9 cellular contexts compared by ENCODE assay signal in genomic region chr2:131495506-131495905, GRCh38. TPM values are rescaled to one million over a fixed set of nuclear protein-coding genes. Genes with fewer than 3 reads are reported as not detected.
DNase-seq lines count a peak whose midpoint lies in the region; ATAC-seq and TF ChIP-seq lines count a peak whose summit lies in the region.
"Not testable (repeated sequence)": the region's sequence is repeated elsewhere in the genome, so short reads cannot be mapped to it uniquely, and the experiment has no call there.
"Had no signal": no experiment of that assay in that cellular context is flagged by ENCODE, and none has a peak within 500 bp of the region (broad histone marks: within the 10 kb centered on the region; RNA-seq: fewer than 3 reads in every experiment).

No MANE protein-coding gene starts in this region.

- peaks cover 44% of the 10 kb centered on the region for H3K36me3 Mint-ChIP-seq in Caco-2 (ENCODE audit: insufficient read depth, unreplicated experiment)
- H3K36me3 Mint-ChIP-seq in activated CD4-positive, alpha-beta T cell treated with anti-CD3 and anti-CD28 coated beads for 36 hours (ENCODE audit: low read depth): peaks cover 30% of the 10 kb centered on the region
- H3K36me3 Mint-ChIP-seq in activated T-cell treated with anti-CD3 and anti-CD28 coated beads, Interleukin-2, amount 50 U/mL, for 4 hours (ENCODE audit: insufficient read depth): peaks cover 16% of the 10 kb centered on the region
- peaks cover 16% of the 10 kb centered on the region for H3K36me3 Mint-ChIP-seq in activated naive CD8-positive, alpha-beta T cell treated with anti-CD3 and anti-CD28 coated beads, Interleukin-2, amount 10 ng/mL, durations not matched to agents 7 days and 5 days
- not testable (repeated sequence) for H3K36me3 Mint-ChIP-seq in immature natural killer cell; nephron progenitor cell (ENCODE audit: low read depth); type B pancreatic cell

- intact Hi-C loops in Caco-2 (cut with micrococcal nuclease; ENCODE audit: unreplicated experiment): loop anchor here (10.0 kb wide), 1 partner anchor 919 kb away; the partner anchor contains the start of gene GPR39
- intact Hi-C loops in activated CD4-positive, alpha-beta T cell treated with anti-CD3 and anti-CD28 coated beads for 36 hours (cut with DNase I, micrococcal nuclease): loop anchor here in 1 of 2 experiments (10.0 kb wide), 1 partner anchor 1121 kb away; no protein-coding TSS in a partner anchor

- H3K79me2 ChIP-seq in OCI-LY1 (ENCODE audit: insufficient read depth, low read length): peaks cover 45% of the 10 kb centered on the region

- POLR2A ChIA-PET in Caco-2 (lab: Charles Lee); activated naive CD8-positive, alpha-beta T cell treated with anti-CD3 and anti-CD28 coated beads, Interleukin-2, amount 10 ng/mL, durations not matched to agents 7 days and 5 days (lab: Charles Lee): not testable (repeated sequence)
- POLR2A ChIA-PET in activated CD4-positive, alpha-beta T cell treated with anti-CD3 and anti-CD28 coated beads for 36 hours (lab: Charles Lee): interaction anchor here (0.6 kb wide), 1 partner anchor 391 kb away, joined by 4 read pairs; no protein-coding TSS in a partner anchor

- H3K27ac Mint-ChIP-seq in Caco-2 (ENCODE audit: unreplicated experiment); activated naive CD8-positive, alpha-beta T cell treated with anti-CD3 and anti-CD28 coated beads, Interleukin-2, amount 10 ng/mL, durations not matched to agents 7 days and 5 days; nephron progenitor cell; type B pancreatic cell: not testable (repeated sequence)
- peak overlapping the region; percentile 47 for H3K27ac Mint-ChIP-seq in activated CD4-positive, alpha-beta T cell treated with anti-CD3 and anti-CD28 coated beads for 36 hours
- peak overlapping the region in 2 of 6 donors; percentile 9 to 28 for H3K27ac Mint-ChIP-seq in immature natural killer cell

- not testable (repeated sequence) for H3K9me3 Mint-ChIP-seq in Caco-2 (ENCODE audit: unreplicated experiment); activated CD4-positive, alpha-beta T cell treated with anti-CD3 and anti-CD28 coated beads for 36 hours (ENCODE audit: low read depth); activated T-cell treated with anti-CD3 and anti-CD28 coated beads, Interleukin-2, amount 50 U/mL, for 4 hours; activated naive CD8-positive, alpha-beta T cell treated with anti-CD3 and anti-CD28 coated beads, Interleukin-2, amount 10 ng/mL, durations not matched to agents 7 days and 5 days; immature natural killer cell; nephron progenitor cell; type B pancreatic cell

- peak overlapping the region; percentile 96; the same call in 1 of the 2 replicates for H3K4me2 ChIP-seq in OCI-LY1 (ENCODE audit: low read length)

- not testable (repeated sequence) for H3K36me3 ChIP-seq in Caco-2 (ENCODE audit: control insufficient read depth, insufficient read depth, low read length)
- H3K36me3 ChIP-seq in OCI-LY1 (ENCODE audit: insufficient read depth, low read length): peaks cover 29% of the 10 kb centered on the region

- not testable (repeated sequence) for H3K9ac ChIP-seq in OCI-LY1 (ENCODE audit: low read length)

- not testable (repeated sequence) for H4K20me1 ChIP-seq in OCI-LY1 (ENCODE audit: insufficient read depth, low read length)

- BruUV-seq in Caco-2 (replicated peaks; lab: Mats Ljungman, UMichigan): TSS peak; percentile 2

- ATAC-seq in activated CD4-positive, alpha-beta T cell treated with anti-CD3 and anti-CD28 coated beads for 36 hours; activated T-cell treated with anti-CD3 and anti-CD28 coated beads, Interleukin-2, amount 50 U/mL, for 4 hours; activated naive CD8-positive, alpha-beta T cell treated with anti-CD3 and anti-CD28 coated beads, Interleukin-2, amount 10 ng/mL, durations not matched to agents 7 days and 5 days (ENCODE audit: low read depth): not testable (repeated sequence)

- not testable (repeated sequence) for H2AFZ ChIP-seq in OCI-LY1 (ENCODE audit: low read length)

- not testable (repeated sequence) for H3K9me2 ChIP-seq in OCI-LY1 (ENCODE audit: low read depth, low read length)

- not testable (repeated sequence) for H3K4me1 Mint-ChIP-seq in Caco-2 (ENCODE audit: low read depth, unreplicated experiment); type B pancreatic cell (ENCODE audit: unreplicated experiment)
- H3K4me1 Mint-ChIP-seq in activated CD4-positive, alpha-beta T cell treated with anti-CD3 and anti-CD28 coated beads for 36 hours: peaks cover 43% of the 10 kb centered on the region
- H3K4me1 Mint-ChIP-seq in activated T-cell treated with anti-CD3 and anti-CD28 coated beads, Interleukin-2, amount 50 U/mL, for 4 hours (ENCODE audit: low read depth): peaks cover 19% of the 10 kb centered on the region
- peaks cover 30% of the 10 kb centered on the region for H3K4me1 Mint-ChIP-seq in activated naive CD8-positive, alpha-beta T cell treated with anti-CD3 and anti-CD28 coated beads, Interleukin-2, amount 10 ng/mL, durations not matched to agents 7 days and 5 days
- H3K4me1 Mint-ChIP-seq in immature natural killer cell: peaks cover 34 to 35% of the 10 kb centered on the region in 2 donors
- H3K4me1 Mint-ChIP-seq in nephron progenitor cell: peaks cover 23% of the 10 kb centered on the region

- H3F3A ChIP-seq in OCI-LY1 (ENCODE audit: insufficient read depth, low read length): not testable (repeated sequence)

- TF ChIP-seq CTCF in Caco-2 (IDR thresholded peaks at IDR 0.05; ENCODE audit: insufficient read depth in 1 of 2, low read depth in 1 of 2, low read length in 1 of 2, severe bottlenecking in 1 of 2, unreplicated experiment in 1 of 2); OCI-LY1 (IDR thresholded peaks at IDR 0.05; ENCODE audit: low read length); nephron progenitor cell (IDR thresholded peaks at IDR 0.05); type B pancreatic cell (conservative IDR thresholded peaks at IDR 0.05): not testable (repeated sequence)

- peak overlapping the region; percentile 11 for H3K4me3 Mint-ChIP-seq in Caco-2 (ENCODE audit: unreplicated experiment)
- peak overlapping the region; percentile 25 for H3K4me3 Mint-ChIP-seq in activated CD4-positive, alpha-beta T cell treated with anti-CD3 and anti-CD28 coated beads for 36 hours
- H3K4me3 Mint-ChIP-seq in activated T-cell treated with anti-CD3 and anti-CD28 coated beads, Interleukin-2, amount 50 U/mL, for 4 hours: peak overlapping the region; percentile 35
- peak overlapping the region; percentile 22 for H3K4me3 Mint-ChIP-seq in activated naive CD8-positive, alpha-beta T cell treated with anti-CD3 and anti-CD28 coated beads, Interleukin-2, amount 10 ng/mL, durations not matched to agents 7 days and 5 days
- H3K4me3 Mint-ChIP-seq in immature natural killer cell: peak overlapping the region; percentile 23 to 53 (median 44)
- H3K4me3 Mint-ChIP-seq in nephron progenitor cell: peak overlapping the region; percentile 54
- peak overlapping the region; percentile 61 for H3K4me3 Mint-ChIP-seq in type B pancreatic cell

- H3K9me3 ChIP-seq in Caco-2; OCI-LY1 (ENCODE audit: low read length): not testable (repeated sequence)

- not testable (repeated sequence) for H3K27me3 ChIP-seq in Caco-2 (replicated peaks; ENCODE audit: control insufficient read depth, insufficient read depth, low read length); OCI-LY1 (ENCODE audit: insufficient read depth, low read length)

- H3K27ac ChIP-seq in OCI-LY1 (ENCODE audit: low read depth, low read length, poor library complexity, severe bottlenecking): not testable (repeated sequence)

- not testable (repeated sequence) for H3K27me3 Mint-ChIP-seq in Caco-2 (ENCODE audit: insufficient read depth, unreplicated experiment); activated CD4-positive, alpha-beta T cell treated with anti-CD3 and anti-CD28 coated beads for 36 hours; activated T-cell treated with anti-CD3 and anti-CD28 coated beads, Interleukin-2, amount 50 U/mL, for 4 hours (ENCODE audit: low read depth); activated naive CD8-positive, alpha-beta T cell treated with anti-CD3 and anti-CD28 coated beads, Interleukin-2, amount 10 ng/mL, durations not matched to agents 7 days and 5 days; nephron progenitor cell (ENCODE audit: low read depth, poor library complexity); type B pancreatic cell
- H3K27me3 Mint-ChIP-seq in immature natural killer cell (ENCODE audit: low read depth in 3 of 3): peaks cover 6 to 13% (median 6%) of the 10 kb centered on the region in 3 donors

- not testable (repeated sequence) for H3K4me1 ChIP-seq in Caco-2
- H3K4me1 ChIP-seq in OCI-LY1 (ENCODE audit: insufficient read depth, low read length, severe bottlenecking): peaks cover 26% of the 10 kb centered on the region

- DNase-seq in Caco-2; activated CD4-positive, alpha-beta T cell treated with anti-CD3 and anti-CD28 coated beads for 36 hours; activated T-cell treated with anti-CD3 and anti-CD28 coated beads, Interleukin-2, amount 50 U/mL, for 4 hours; activated naive CD8-positive, alpha-beta T cell treated with anti-CD3 and anti-CD28 coated beads, Interleukin-2, amount 10 ng/mL, durations not matched to agents 7 days and 5 days; immature natural killer cell; nephron progenitor cell; type B pancreatic cell (ENCODE audit: extremely low spot score, unreplicated experiment): not testable (repeated sequence)

- H3K4me3 ChIP-seq in Caco-2 (ENCODE audit: low read depth, low read length); OCI-LY1 (ENCODE audit: low read depth, low read length, poor library complexity, severe bottlenecking): not testable (repeated sequence)

- CTCF ChIA-PET in Caco-2 (lab: Charles Lee): interaction anchor here (0.7 kb wide), 1 partner anchor 177 kb away, joined by 4 read pairs; no protein-coding TSS in a partner anchor
- CTCF ChIA-PET in activated CD4-positive, alpha-beta T cell treated with anti-CD3 and anti-CD28 coated beads for 36 hours (lab: Charles Lee): not testable (repeated sequence)

RNA-seq across cellular contexts. Expression of gene MZT2A, which starts 3.3 kb away (rescaled TPM):
- total RNA-seq in Caco-2 (2022) (275 and 285 TPM in 2 replicates), type B pancreatic cell (ENCODE audit: low replicate concordance) (94.9 and 117 TPM in 2 replicates)
- total RNA-seq in activated CD4-positive, alpha-beta T cell treated with anti-CD3 and anti-CD28 coated beads for 36 hours: 100 to 1,000 TPM in 1 of 2 experiments, 10 to 100 TPM in 1; 69.9 to 110 TPM
- total RNA-seq in activated T-cell treated with anti-CD3 and anti-CD28 coated beads, Interleukin-2, amount 50 U/mL, for 4 hours: 100 to 1,000 TPM in 2 of 3 donors, 10 to 100 TPM in 1; 54.5 to 166 (median 115) TPM
- 100 to 1,000 TPM; 233 to 253 TPM for total RNA-seq in activated naive CD8-positive, alpha-beta T cell treated with anti-CD3 and anti-CD28 coated beads, Interleukin-2, amount 10 ng/mL, durations not matched to agents 7 days and 5 days
- 100 to 1,000 TPM in 2 of 3 donors, 10 to 100 TPM in 1; 57.2 to 129 (median 112) TPM for polyA plus RNA-seq in immature natural killer cell

RNA-seq across cellular contexts. Expression of gene TUBA3D, which starts 19.6 kb away (rescaled TPM):
- 0.23 TPM in 1 of 2 replicates, not detected in the other for total RNA-seq in Caco-2 (2022)
- total RNA-seq in activated CD4-positive, alpha-beta T cell treated with anti-CD3 and anti-CD28 coated beads for 36 hours: not detected
- total RNA-seq in activated T-cell treated with anti-CD3 and anti-CD28 coated beads, Interleukin-2, amount 50 U/mL, for 4 hours: not detected
- total RNA-seq in activated naive CD8-positive, alpha-beta T cell treated with anti-CD3 and anti-CD28 coated beads, Interleukin-2, amount 10 ng/mL, durations not matched to agents 7 days and 5 days: not detected
- polyA plus RNA-seq in immature natural killer cell: not detected
- total RNA-seq in type B pancreatic cell (ENCODE audit: low replicate concordance): not detected in 2 replicates
- total RNA-seq: RPMI7951 had no signal

RNA-seq across cellular contexts. Expression of gene CCDC74A, which starts 32.2 kb away (rescaled TPM):
- total RNA-seq in Caco-2 (2022) (0.36 TPM in 1 of 2 replicates, not detected in the other), type B pancreatic cell (ENCODE audit: low replicate concordance) (19.9 and 26.0 TPM in 2 replicates)
- total RNA-seq in activated CD4-positive, alpha-beta T cell treated with anti-CD3 and anti-CD28 coated beads for 36 hours: 1 to 10 TPM; 3.0 to 3.5 TPM
- total RNA-seq in activated T-cell treated with anti-CD3 and anti-CD28 coated beads, Interleukin-2, amount 50 U/mL, for 4 hours: 1 to 10 TPM in 2 of 3 donors, under 1 TPM in 1; 0.90 to 1.2 (median 1.0) TPM
- 1 to 10 TPM; 4.8 to 4.9 TPM for total RNA-seq in activated naive CD8-positive, alpha-beta T cell treated with anti-CD3 and anti-CD28 coated beads, Interleukin-2, amount 10 ng/mL, durations not matched to agents 7 days and 5 days
- under 1 TPM in 2 of 3 donors, not detected in 1; 0.37 to 0.82 TPM for polyA plus RNA-seq in immature natural killer cell

Comparison
In these comparisons a context has a peak if more than half of its experiments do, and no peak if none do; other contexts are left out.
1. H3K4me3 Mint-ChIP-seq: peak in every context shown above with its lines; median percentile 61 in type B pancreatic cell; 54 in nephron progenitor cell; 44 in immature natural killer cell; 35 in activated T-cell treated with anti-CD3 and anti-CD28 coated beads, Interleukin-2, amount 50 U/mL, for 4 hours; 25 in activated CD4-positive, alpha-beta T cell treated with anti-CD3 and anti-CD28 coated beads for 36 hours; 22 in activated naive CD8-positive, alpha-beta T cell treated with anti-CD3 and anti-CD28 coated beads, Interleukin-2, amount 10 ng/mL, durations not matched to agents 7 days and 5 days; 11 in Caco-2.